Comparison of ENCODE assay signal across 9 cellular contexts in genomic region chr7:120272896-120273475, GRCh38. TPM values are rescaled to one million over a fixed set of nuclear protein-coding genes. Genes with fewer than 3 reads are reported as not detected.
DNase-seq lines count a peak whose midpoint lies in the region; ATAC-seq, FAIRE-seq and TF ChIP-seq lines count a peak whose summit lies in the region.
"Had no signal": no experiment of that assay in that cellular context is flagged by ENCODE, and none has a peak within 500 bp of the region (broad histone marks: within the 10 kb centered on the region; RNA-seq: fewer than 3 reads in every experiment).

Gene KCND2 (plus strand): TSS chr7:120273175.

- no peaks in the 10 kb centered on the region for H4K20me1 ChIP-seq in HepG2 (ENCODE audit: insufficient read depth, low read length)

- TF ChIP-seq POLR2A in GM12891 (IDR thresholded peaks at IDR 0.05; ENCODE audit: low read depth, low read length) (no peak), HepG2 (IDR thresholded peaks at IDR 0.05; ENCODE audit: insufficient read depth in 1 of 2, low read depth in 2 of 2, low read length in 2 of 2) (no peak), thyroid gland (IDR thresholded peaks at IDR 0.05) (no peak)

- ATAC-seq in GM21723 (IDR thresholded peaks at IDR 0.05; ENCODE audit: unreplicated experiment) (peak; percentile 44), HepG2 (peak; percentile 44), GM18873 (IDR thresholded peaks at IDR 0.05; ENCODE audit: low FRiP score, unreplicated experiment) (no peak)

- H3K4me1 ChIP-seq in HepG2 (ENCODE audit: insufficient read depth, low read length) (no peaks in the 10 kb centered on the region), thyroid gland (no peaks in the 10 kb centered on the region)

- H3K36me3 ChIP-seq in HepG2 (replicated peaks in 1 of 2; ENCODE audit: control insufficient read depth in 1 of 2, insufficient read depth in 2 of 2, low read length in 2 of 2) (no peaks in the 10 kb centered on the region), thyroid gland (no peaks in the 10 kb centered on the region)

- POLR2A ChIA-PET in MCF 10A (lab: Yijun Ruan, JAX) (no interaction called here), HepG2 (lab: Yijun Ruan, JAX) (no interaction called here)

- intact Hi-C loops in MCF 10A (cut with micrococcal nuclease) (loop anchor here (1.0 kb wide), 3 partner anchors 282 to 1003 kb away; no protein-coding TSS in a partner anchor), HepG2 (cut with micrococcal nuclease; ENCODE audit: unreplicated experiment) (loop anchor here (10.0 kb wide), 1 partner anchor 282 kb away; no protein-coding TSS in a partner anchor), thyroid gland (cut with DNase I) (no loop called here)

- H3K27me3 Mint-ChIP-seq in MCF 10A (ENCODE audit: insufficient read depth, unreplicated experiment), result peaks cover 72% of the 10 kb centered on the region

- H3K27me3 ChIP-seq in HepG2 (ENCODE audit: control insufficient read depth in 1 of 2, insufficient read depth in 2 of 2, low read length in 2 of 2), result peaks cover 0 to 21% of the 10 kb centered on the region in 2 experiments; a peak in 3 of 5 replicates
- H3K27me3 ChIP-seq in thyroid gland, result no peaks in the 10 kb centered on the region

- TF ChIP-seq EP300 in HepG2 (IDR thresholded peaks at IDR 0.05; ENCODE audit: low read depth in 2 of 2, low read length in 2 of 2) (no peak), HepG2 (CRISPR knock-in tag; IDR thresholded peaks at IDR 0.05; ENCODE audit: borderline replicate concordance) (no peak)

- H3K9me3 ChIP-seq in HepG2 (ENCODE audit: low read length) (no peaks in the 10 kb centered on the region), thyroid gland (no peaks in the 10 kb centered on the region)

- no peaks in the 10 kb centered on the region for H3K9me3 Mint-ChIP-seq in MCF 10A (ENCODE audit: unreplicated experiment)

- BruUV-seq in MCF 10A (replicated peaks; lab: Mats Ljungman, UMichigan) (no TSS peak), HepG2 (replicated peaks; lab: Mats Ljungman, UMichigan) (no TSS peak)

- H3K79me2 ChIP-seq in HepG2 (ENCODE audit: insufficient read depth, low read length), result no peaks in the 10 kb centered on the region

- H2AFZ ChIP-seq in HepG2 (ENCODE audit: low read length), result no peak within 1 kb of the TSS

- H3K27ac Mint-ChIP-seq in MCF 10A (ENCODE audit: low read depth, unreplicated experiment), result no peak within 1 kb of the TSS

- no peaks in the 10 kb centered on the region for H3K36me3 Mint-ChIP-seq in MCF 10A (ENCODE audit: insufficient read depth, unreplicated experiment)

- in situ Hi-C loops in HepG2 (cut with HindIII; ENCODE audit: extremely low pct_ligation_motif_present, low pct_unique_long_range_greater_than_20kb), result loop anchor here (5.0 kb wide), 1 partner anchor 336 kb away; no protein-coding TSS in a partner anchor

- no peak within 1 kb of the TSS for H3K9ac ChIP-seq in HepG2 (ENCODE audit: insufficient read depth, low read depth, low read length)

- TF ChIP-seq CTCF in LNCaP clone FGC (IDR thresholded peaks at IDR 0.05; ENCODE audit: control insufficient read depth, extremely low read depth, insufficient read depth) (no peak), MCF 10A (IDR thresholded peaks at IDR 0.05; ENCODE audit: unreplicated experiment) (no peak), HepG2 (CRISPR knock-in tag; IDR thresholded peaks at IDR 0.05) (no peak), thyroid gland (IDR thresholded peaks at IDR 0.05) (no peak)

- H3K4me3 Mint-ChIP-seq in MCF 10A (ENCODE audit: unreplicated experiment), result peak within 1 kb of the TSS; percentile 43

- peak; percentile 22 for DNase-seq in GM12891 (ENCODE audit: insufficient read length, low spot score)
- no peak for DNase-seq in LNCaP clone FGC (ENCODE audit: low read depth)
- DNase-seq in MCF 10A (ENCODE audit: unreplicated experiment), result no peak
- DNase-seq in HepG2 (ENCODE audit: low spot score), result no peak
- peak in 1 of 2 donors; percentile 2 for DNase-seq in thyroid gland
- no peak for DNase-seq in OCI-M1 (lab: John Stamatoyannopoulos, UW)

- CTCF ChIA-PET in MCF 10A (lab: Yijun Ruan, JAX), result interaction anchor here (0.6 to 1.0 kb wide), 4 partner anchors 9 to 337 kb away, joined by 3 to 6 read pairs (median 3); no protein-coding TSS in a partner anchor
- CTCF ChIA-PET in HepG2 (lab: Yijun Ruan, JAX; ENCODE audit: low intra/inter-chr PET ratio, low total read pairs), result interaction anchor here (1.1 kb wide), 1 partner anchor 1003 kb away, joined by 4 read pairs; no protein-coding TSS in a partner anchor

- H3K4me3 ChIP-seq in LNCaP clone FGC (ENCODE audit: low read depth, low read length) (peak within 1 kb of the TSS; percentile 57), HepG2 (replicated peaks in 1 of 3; ENCODE audit: insufficient read depth in 1 of 3, low read depth in 2 of 3, low read length in 3 of 3) (peak within 1 kb of the TSS in 2 of 3 experiments; percentile 9 to 46; a peak in 3 of 6 replicates), thyroid gland (replicated peaks in 1 of 3) (peak within 1 kb of the TSS in 2 of 3 donors; percentile 22 to 37)

- H3K27ac ChIP-seq in HepG2 (ENCODE audit: extremely low read length, insufficient read depth, low read length), result no peak within 1 kb of the TSS
- no peak within 1 kb of the TSS for H3K27ac ChIP-seq in thyroid gland

- TF ChIP-seq RAD21 in HepG2 (CRISPR knock-in tag; IDR thresholded peaks at IDR 0.05), result no peak

- 11% methylated on average over 36 of the region's 59 CpGs for WGBS in HepG2 (ENCODE audit: low lambda C conversion rate)
- WGBS in thyroid gland, 2 donors, result 1% methylated on average over 22 to 37 of the region's 59 CpGs

- H3K4me1 Mint-ChIP-seq in MCF 10A (ENCODE audit: insufficient read depth, unreplicated experiment), result no peaks in the 10 kb centered on the region

- peak within 1 kb of the TSS; percentile 49; the same call in 1 of the 2 replicates for H3K4me2 ChIP-seq in HepG2 (ENCODE audit: low read depth, low read length)

- peak; percentile 72 for FAIRE-seq in GM12891 (lab: Jason Lieb, UNC)
- FAIRE-seq in HepG2 (lab: Jason Lieb, UNC), result no peak

TF ChIP-seq in GM12891, 5 proteins besides CTCF, POLR2A, EP300 and RAD21:
- TF ChIP-seq TAF1 (IDR thresholded peaks at IDR 0.05; ENCODE audit: low read depth, low read length), result no peak
- TF ChIP-seq SPI1 (IDR thresholded peaks at IDR 0.05; ENCODE audit: low read depth, low read length), result no peak
- TF ChIP-seq POLR2AphosphoS5 (IDR thresholded peaks at IDR 0.05; ENCODE audit: low read depth, low read length), result no peak

TF ChIP-seq in HepG2, 621 proteins besides CTCF, POLR2A, EP300 and RAD21:
- TF ChIP-seq SMYD3 (CRISPR knock-in tag; IDR thresholded peaks at IDR 0.05) (no peak), SIN3B (IDR thresholded peaks at IDR 0.05; ENCODE audit: low read length) (no peak), ZNF20 (CRISPR knock-in tag; IDR thresholded peaks at IDR 0.05) (no peak), TCF12 (IDR thresholded peaks at IDR 0.05) (no peak), TCF12 (CRISPR knock-in tag; IDR thresholded peaks at IDR 0.05) (no peak), ETV5 (CRISPR knock-in tag; IDR thresholded peaks at IDR 0.05; ENCODE audit: borderline replicate concordance) (no peak), BHLHE40 (IDR thresholded peaks at IDR 0.05; ENCODE audit: low read length) (no peak), HOXA5 (CRISPR knock-in tag; IDR thresholded peaks at IDR 0.05) (no peak)

RNA-seq across cellular contexts. Expression of gene KCND2, which starts in this region (rescaled TPM):
- 3.8 TPM for polyA plus RNA-seq in GM12891 (2012; ENCODE audit: low read depth, missing spikeins)
- total RNA-seq in MCF 10A (2022) (not detected in 2 replicates), HepG2 (2016; rRNA removed; fragmentation: Illumina TruSeq; extraction: Trizol) (not detected in 2 replicates), thyroid gland (1 to 10 TPM in 3 of 4 donors, under 1 TPM in 1; 0.89 to 2.1 (median 1.4) TPM)
- total RNA-seq in HepG2 (2016; cell fraction: cytosol; rRNA removed; fragmentation: Illumina TruSeq; extraction: Trizol; ENCODE audit: low read depth), result not detected in 2 replicates
- not detected in 2 replicates for total RNA-seq in HepG2 (2016; cell fraction: insoluble cytoplasmic fraction; rRNA removed; fragmentation: Illumina TruSeq; extraction: Trizol)
- total RNA-seq in HepG2 (2016; cell fraction: membrane; rRNA removed; fragmentation: Illumina TruSeq; extraction: Trizol), result not detected in 2 replicates
- not detected in 2 replicates for total RNA-seq in HepG2 (2016; cell fraction: nucleus; rRNA removed; fragmentation: Illumina TruSeq; extraction: Trizol)
- polyA plus RNA-seq in HepG2 (2011; rRNA removed), result not detected in 2 replicates
- polyA plus RNA-seq in HepG2 (2011; cell fraction: cytosol; rRNA removed), result not detected in 2 replicates
- polyA plus RNA-seq in HepG2 (2011; cell fraction: nucleus; rRNA removed), result not detected in 2 replicates
- not detected in 2 replicates for polyA plus RNA-seq in HepG2 (2012)
- not detected in 2 replicates for polyA plus RNA-seq in HepG2 (2016; cell fraction: cytosol; fragmentation: Illumina TruSeq; extraction: Trizol; ENCODE audit: low read depth)
- polyA plus RNA-seq in HepG2 (2016; cell fraction: insoluble cytoplasmic fraction; fragmentation: Illumina TruSeq; extraction: Trizol; ENCODE audit: low read depth), result not detected in 2 replicates
- not detected in 2 replicates for polyA plus RNA-seq in HepG2 (2016; cell fraction: membrane; fragmentation: Illumina TruSeq; extraction: Trizol; ENCODE audit: low read depth)
- not detected in 2 replicates for polyA plus RNA-seq in HepG2 (2016; cell fraction: nucleus; fragmentation: Illumina TruSeq; extraction: Trizol; ENCODE audit: insufficient read depth, low read depth)
- 0.07 TPM in 1 of 2 replicates, not detected in the other for polyA minus RNA-seq in HepG2 (2011; rRNA and poly(A)+ RNA removed; ENCODE audit: low replicate concordance)
- not detected in 2 replicates for polyA minus RNA-seq in HepG2 (2011; cell fraction: cytosol; rRNA and poly(A)+ RNA removed)
- polyA minus RNA-seq in HepG2 (2011; cell fraction: nucleus; rRNA and poly(A)+ RNA removed), result not detected in 2 replicates
- total RNA-seq: T-helper 2 cell treated with Interferon-gamma antibody and Interleukin-4, amounts not matched to agents 100 ng/mL and 5 ng/mL, for 36 hours had no signal

Comparison
In these comparisons a context has a peak if more than half of its experiments do, and no peak if none do; other contexts are left out.
1. Peak in ATAC-seq, H3K4me3 ChIP-seq and H3K4me2 ChIP-seq in HepG2; RNA of the gene not detected or under 1 TPM.